In genomic region chr9:95924955-95925354, GRCh38 we compare ENCODE assay signal across 19 cellular contexts.
"Had no signal": no experiment of that assay in that cellular context is flagged by ENCODE, and none has a peak within 500 bp of the region (broad histone marks: within the 10 kb centered on the region; RNA-seq: fewer than 3 reads in every experiment).

No MANE protein-coding gene starts in this region.

- DNase-seq: colonic mucosa; dermis blood vessel endothelial cell; erythroblast; foreskin keratinocyte; head of caudate nucleus; hippocampal formation; mesendoderm; natural killer cell; nucleus accumbens; ovary; right cardiac atrium; stimulated activated CD4-positive, alpha-beta T cell treated with anti-CD3 and anti-CD28 coated beads, Interleukin-4, amount 100 ng/mL, for 1 hour; stimulated activated CD8-positive, alpha-beta memory T cell treated with anti-CD3 and anti-CD28 coated beads, Interleukin-4, amount 100 ng/mL, for 48 hours; stimulated activated naive CD8-positive, alpha-beta T cell treated with anti-CD3 and anti-CD28 coated beads, Interleukin-15, Interleukin-2, amounts not matched to agents 100 U/mL and 50 U/mL, for 24 hours; thyroid gland; upper lobe of right lung had no signal

- FAIRE-seq: endothelial cell of umbilical vein had no signal

- H3K9me3 Mint-ChIP-seq: natural killer cell; neural crest cell; stimulated activated effector memory CD8-positive, alpha-beta T cell treated with anti-CD3 and anti-CD28 coated beads, Interleukin-12 subunit alpha, Interleukin-12 subunit beta, amount 100 ng/mL, for 72 hours had no signal

- H3K4me3 Mint-ChIP-seq: natural killer cell; neural crest cell; stimulated activated effector memory CD8-positive, alpha-beta T cell treated with anti-CD3 and anti-CD28 coated beads, Interleukin-12 subunit alpha, Interleukin-12 subunit beta, amount 100 ng/mL, for 72 hours had no signal

- H3K27ac Mint-ChIP-seq: natural killer cell; stimulated activated effector memory CD8-positive, alpha-beta T cell treated with anti-CD3 and anti-CD28 coated beads, Interleukin-12 subunit alpha, Interleukin-12 subunit beta, amount 100 ng/mL, for 72 hours had no signal

- H3K4me1 Mint-ChIP-seq: natural killer cell; stimulated activated effector memory CD8-positive, alpha-beta T cell treated with anti-CD3 and anti-CD28 coated beads, Interleukin-12 subunit alpha, Interleukin-12 subunit beta, amount 100 ng/mL, for 72 hours had no signal

- ATAC-seq: foreskin keratinocyte; natural killer cell; right cardiac atrium; stimulated activated effector memory CD8-positive, alpha-beta T cell treated with anti-CD3 and anti-CD28 coated beads, Interleukin-12 subunit alpha, Interleukin-12 subunit beta, amount 100 ng/mL, for 72 hours; stimulated activated naive CD8-positive, alpha-beta T cell treated with anti-CD3 and anti-CD28 coated beads, Interleukin-15, Interleukin-2, amounts not matched to agents 100 U/mL and 50 U/mL, for 24 hours; upper lobe of right lung had no signal
